Comparison of ENCODE assay signal across 9 cellular contexts in genomic region chr15:39171944-39172368, GRCh38.
DNase-seq lines count a peak whose midpoint lies in the region; FAIRE-seq and TF ChIP-seq lines count a peak whose summit lies in the region.
"Had no signal": no experiment of that assay in that cellular context is flagged by ENCODE, and none has a peak within 500 bp of the region (broad histone marks: within the 10 kb centered on the region; RNA-seq: fewer than 3 reads in every experiment).

No MANE protein-coding gene starts in this region.

- H3K4me1 Mint-ChIP-seq in nephron: peaks cover 43% of the 10 kb centered on the region

- H3K9me3 Mint-ChIP-seq in nephron: no peaks in the 10 kb centered on the region

- peaks cover 0 to 24% (median 10%) of the 10 kb centered on the region in 3 donors for H3K4me1 ChIP-seq in esophagus squamous epithelium

- 76 to 87% methylated on average over 3 of the region's 3 CpGs for WGBS in esophagus squamous epithelium, 2 donors

- no peaks in the 10 kb centered on the region for H3K36me3 ChIP-seq in esophagus squamous epithelium

- peak overlapping the region; percentile 75 to 95 (median 91) for H3K27ac Mint-ChIP-seq in nephron

- H3K4me3 Mint-ChIP-seq in nephron: peak overlapping the region in 1 of 3 experiments; percentile 23

- TF ChIP-seq POLR2A in esophagus squamous epithelium (IDR thresholded peaks at IDR 0.05): no peak

- TF ChIP-seq CTCF in esophagus squamous epithelium (IDR thresholded peaks at IDR 0.05) (peak in 5 of 6 experiments; percentile 35 to 75 (median 62)), nephron (IDR thresholded peaks at IDR 0.05; ENCODE audit: unreplicated experiment in 3 of 3) (peak; percentile 57 to 63 (median 62))

- FAIRE-seq in urothelium cell line (lab: Jason Lieb, UNC): peak; percentile 85
- FAIRE-seq: A204.1 had no signal

- no peaks in the 10 kb centered on the region for H3K36me3 Mint-ChIP-seq in nephron (ENCODE audit: low read depth)

- H3K4me3 ChIP-seq in esophagus squamous epithelium: no peak overlapping the region

- no peaks in the 10 kb centered on the region for H3K27me3 ChIP-seq in esophagus squamous epithelium

- H3K27me3 Mint-ChIP-seq in nephron (ENCODE audit: low read depth): no peaks in the 10 kb centered on the region

- no peaks in the 10 kb centered on the region for H3K9me3 ChIP-seq in esophagus squamous epithelium

- H3K27ac ChIP-seq in esophagus squamous epithelium: peak overlapping the region in 3 of 4 donors; percentile 40 to 68 (median 59)

- DNase-seq in SIG-M5 treated with dmso at 0.1 percent for 504 hours (lab: John Stamatoyannopoulos, UW; ENCODE audit: unreplicated experiment) (peak; percentile 68), SIG-M5 (lab: John Stamatoyannopoulos, UW) (no peak), NCI-H1436 (lab: John Stamatoyannopoulos, UW) (peak; percentile 27), SW 1271 (lab: John Stamatoyannopoulos, UW) (peak; percentile 60 to 86), esophagus squamous epithelium (lab: John Stamatoyannopoulos, UW) (no peak), urothelium cell line (ENCODE audit: low spot score) (peak; percentile 89)
- DNase-seq in central memory CD4-positive, alpha-beta T cell: no peak

- intact Hi-C loops in esophagus squamous epithelium (cut with DNase I): loop anchor here (5.0 kb wide), 1 partner anchor 410 kb away; the partner anchor contains the start of gene THBS1

Comparison
In these comparisons a context has a peak if more than half of its experiments do, and no peak if none do; other contexts are left out.
1. DNase-seq: peak in SIG-M5 treated with dmso at 0.1 percent for 504 hours (single experiment), NCI-H1436 (single experiment), SW 1271 (2 of 2) and urothelium cell line (single experiment); none in SIG-M5 (single experiment), esophagus squamous epithelium (single experiment) and central memory CD4-positive, alpha-beta T cell (single experiment).